In the genomic region with DNA sequence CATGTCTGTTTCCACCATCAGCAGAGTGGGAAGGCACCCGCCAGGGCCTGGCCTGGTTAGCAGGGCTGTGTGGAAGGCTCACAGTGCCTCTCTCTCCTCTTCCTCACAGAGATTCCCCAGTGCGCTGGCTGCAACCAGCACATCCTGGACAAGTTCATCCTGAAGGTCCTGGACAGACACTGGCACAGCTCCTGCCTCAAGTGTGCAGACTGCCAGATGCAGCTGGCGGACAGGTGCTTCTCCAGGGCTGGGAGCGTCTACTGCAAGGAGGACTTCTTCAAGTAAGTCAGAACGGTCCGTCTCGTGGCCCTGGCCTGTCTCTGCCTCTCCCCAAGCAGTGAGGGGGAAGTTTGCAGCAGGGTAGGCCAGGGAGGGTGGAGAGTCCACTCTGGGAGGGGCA, we compare ENCODE assay signal across 34 cellular contexts. TPM values are rescaled to one million over a fixed set of nuclear protein-coding genes. Genes with fewer than 3 reads are reported as not detected.
"Had no signal": no experiment of that assay in that cellular context is flagged by ENCODE, and none has a peak within 500 bp of the region (broad histone marks: within the 10 kb centered on the region; RNA-seq: fewer than 3 reads in every experiment).

No MANE protein-coding gene starts in this region.

- H3K36me3 Mint-ChIP-seq: activated CD8-positive, alpha-beta memory T cell treated with anti-CD3 and anti-CD28 coated beads, Interleukin-2, amount 10 ng/mL, durations not matched to agents 7 days and 5 days; activated naive CD8-positive, alpha-beta T cell treated with anti-CD3 and anti-CD28 coated beads for 36 hours had no signal

- H3K27me3 ChIP-seq: Peyer's patch had no signal

- H3K9me3 ChIP-seq: Peyer's patch had no signal

- ATAC-seq: activated CD8-positive, alpha-beta memory T cell treated with anti-CD3 and anti-CD28 coated beads, Interleukin-2, amount 10 ng/mL, durations not matched to agents 7 days and 5 days; PC-3 had no signal

- DNase-seq: activated CD4-positive, alpha-beta memory T cell treated with anti-CD3 and anti-CD28 coated beads, Interleukin-2, amount 10 ng/mL, durations not matched to agents 7 days and 5 days; activated CD4-positive, alpha-beta T cell treated with anti-CD3 and anti-CD28 coated beads for 1 hour; activated CD4-positive, alpha-beta T cell treated with anti-CD3 and anti-CD28 coated beads for 48 hours; activated CD4-positive, CD25-positive, alpha-beta regulatory T cell; activated CD8-positive, alpha-beta memory T cell treated with anti-CD3 and anti-CD28 coated beads for 24 hours; activated CD8-positive, alpha-beta memory T cell treated with anti-CD3 and anti-CD28 coated beads, Interleukin-2, amount 10 ng/mL, durations not matched to agents 7 days and 5 days; activated CD8-positive, alpha-beta memory T cell treated with anti-CD3 and anti-CD28 coated beads, Interleukin-2, amount 50 U/mL, for 48 hours; activated effector memory CD4-positive, alpha-beta T cell treated with Interleukin-2 at 50 U/mL for 16 hours; activated naive CD4-positive, alpha-beta T cell treated with anti-CD3 and anti-CD28 coated beads, Interleukin-2, amount 50 U/mL, for 16 hours; activated naive CD8-positive, alpha-beta T cell treated with anti-CD3 and anti-CD28 coated beads for 36 hours; activated T-cell treated with anti-CD3 and anti-CD28 coated beads, Interleukin-2, amount 50 U/mL, for 48 hours; amniotic stem cell; brain microvascular endothelial cell; Karpas-422; KBM-7; NCI-H1105; NCI-H1417 treated with DMSO at 0.1 percent for 48 hours; NCI-H187 treated with DMSO at 0.1 percent for 48 hours; NCI-H2081 treated with DMSO at 0.1 percent for 48 hours; NCI-H345; NCI-H524; NCI-H69; NK-92 treated with Interleukin-12 subunit alpha and Interleukin-12 subunit beta, amount 100 ng/mL, for 24 hours; PC-3; RPMI8226; SIG-M5; T1000; WERI-Rb-1 had no signal

- H3K4me3 ChIP-seq: Peyer's patch had no signal

- H3K9me3 Mint-ChIP-seq: activated CD4-positive, alpha-beta memory T cell treated with anti-CD3 and anti-CD28 coated beads, Interleukin-2, amount 10 ng/mL, durations not matched to agents 7 days and 5 days; activated naive CD8-positive, alpha-beta T cell treated with anti-CD3 and anti-CD28 coated beads for 36 hours; central memory CD8-positive, alpha-beta T cell had no signal

- H3K36me3 ChIP-seq: brain microvascular endothelial cell, Peyer's patch, WERI-Rb-1 had no signal

- H3K27ac ChIP-seq: brain microvascular endothelial cell, Peyer's patch had no signal

- H3K27ac Mint-ChIP-seq: activated CD4-positive, alpha-beta memory T cell treated with anti-CD3 and anti-CD28 coated beads, Interleukin-2, amount 10 ng/mL, durations not matched to agents 7 days and 5 days; activated CD8-positive, alpha-beta memory T cell treated with anti-CD3 and anti-CD28 coated beads, Interleukin-2, amount 10 ng/mL, durations not matched to agents 7 days and 5 days; activated naive CD8-positive, alpha-beta T cell treated with anti-CD3 and anti-CD28 coated beads for 36 hours had no signal

- H3K4me3 Mint-ChIP-seq: activated CD4-positive, alpha-beta memory T cell treated with anti-CD3 and anti-CD28 coated beads, Interleukin-2, amount 10 ng/mL, durations not matched to agents 7 days and 5 days; activated CD8-positive, alpha-beta memory T cell treated with anti-CD3 and anti-CD28 coated beads, Interleukin-2, amount 10 ng/mL, durations not matched to agents 7 days and 5 days; activated naive CD8-positive, alpha-beta T cell treated with anti-CD3 and anti-CD28 coated beads for 36 hours; central memory CD8-positive, alpha-beta T cell had no signal

RNA-seq across cellular contexts. Expression of a gene that starts 18.1 kb away (rescaled TPM):
- total RNA-seq: activated CD4-positive, alpha-beta memory T cell treated with anti-CD3 and anti-CD28 coated beads, Interleukin-2, amount 10 ng/mL, durations not matched to agents 7 days and 5 days; activated CD8-positive, alpha-beta memory T cell treated with anti-CD3 and anti-CD28 coated beads, Interleukin-2, amount 10 ng/mL, durations not matched to agents 7 days and 5 days; activated naive CD8-positive, alpha-beta T cell treated with anti-CD3 and anti-CD28 coated beads for 36 hours; aorta; MCF 10A; T-helper 1 cell treated with Interleukin-12 subunit alpha and Interleukin-12 subunit beta and Interleukin-4 antibody, amounts not matched to agents 30 ng/mL and 1 ng/mL, for 36 hours; T-helper 2 cell treated with Interferon-gamma antibody and Interleukin-4, amounts not matched to agents 100 ng/mL and 5 ng/mL, for 36 hours had no signal
